In genomic region chr6:92011681-92012245, GRCh38 we compare ENCODE assay signal across 19 cellular contexts.
A peak's percentile ranks its signal among the peaks of the same experiment; 100 is the strongest.
DNase-seq lines count a peak whose midpoint lies in the region; ATAC-seq, FAIRE-seq and TF ChIP-seq lines count a peak whose summit lies in the region.
"Had no signal": no experiment of that assay in that cellular context is flagged by ENCODE, and none has a peak within 500 bp of the region (broad histone marks: within the 10 kb centered on the region; RNA-seq: fewer than 3 reads in every experiment).

No MANE protein-coding gene starts in this region.

- DNase-seq in chondrocyte (ENCODE audit: low spot score) (peak; percentile 72), kidney (peak; percentile 33), NCI-H1436 (lab: John Stamatoyannopoulos, UW) (no peak)
- DNase-seq in naive thymus-derived CD4-positive, alpha-beta T cell, result no peak
- DNase-seq in stimulated activated effector memory CD8-positive, alpha-beta T cell treated with anti-CD3 and anti-CD28 coated beads, Interleukin-12 subunit alpha, Interleukin-12 subunit beta, amount 100 ng/mL, for 72 hours (ENCODE audit: low spot score in 2 of 2), result no peak
- DNase-seq: CD8-positive, alpha-beta T cell; COR-L47; DMS153; DND-41; GDM1; HCEC 1CT; HFFc6 had no signal

- POLR2A ChIA-PET in naive thymus-derived CD4-positive, alpha-beta T cell (lab: Charles Lee), result no interaction called here

- H3K4me1 ChIP-seq in kidney (ENCODE audit: control insufficient read depth in 1 of 2, insufficient read depth in 1 of 2, low read depth in 1 of 2, low read length in 2 of 2), result no peaks in the 10 kb centered on the region
- H3K4me1 ChIP-seq in naive thymus-derived CD4-positive, alpha-beta T cell (ENCODE audit: control insufficient read depth in 2 of 2, insufficient read depth in 2 of 2, low read length in 2 of 2), result no peaks in the 10 kb centered on the region
- H3K4me1 ChIP-seq: A549 had no signal

- H3K27ac Mint-ChIP-seq in chondrocyte (ENCODE audit: unreplicated experiment), result no peak overlapping the region
- H3K27ac Mint-ChIP-seq in naive thymus-derived CD4-positive, alpha-beta T cell, result no peak overlapping the region
- no peak overlapping the region for H3K27ac Mint-ChIP-seq in stimulated activated effector memory CD8-positive, alpha-beta T cell treated with anti-CD3 and anti-CD28 coated beads, Interleukin-12 subunit alpha, Interleukin-12 subunit beta, amount 100 ng/mL, for 72 hours
- H3K27ac Mint-ChIP-seq: CD14-positive monocyte; CD8-positive, alpha-beta T cell; HFFc6 had no signal

- no peaks in the 10 kb centered on the region for H3K27me3 ChIP-seq in naive thymus-derived CD4-positive, alpha-beta T cell (ENCODE audit: control insufficient read depth in 2 of 2, insufficient read depth in 2 of 2, low read length in 2 of 2)

- peaks cover 4% of the 10 kb centered on the region for H3K9me3 Mint-ChIP-seq in chondrocyte (ENCODE audit: low read depth)
- H3K9me3 Mint-ChIP-seq in naive thymus-derived CD4-positive, alpha-beta T cell, result peaks cover 2 to 30% (median 7%) of the 10 kb centered on the region in 11 donors
- peaks cover 27% of the 10 kb centered on the region for H3K9me3 Mint-ChIP-seq in stimulated activated effector memory CD8-positive, alpha-beta T cell treated with anti-CD3 and anti-CD28 coated beads, Interleukin-12 subunit alpha, Interleukin-12 subunit beta, amount 100 ng/mL, for 72 hours

- no peak overlapping the region for H3K4me3 ChIP-seq in kidney (ENCODE audit: low read length in 2 of 2)
- no peak overlapping the region for H3K4me3 ChIP-seq in naive thymus-derived CD4-positive, alpha-beta T cell (ENCODE audit: low read length)
- H3K4me3 ChIP-seq: A549 had no signal

- H3K4me3 Mint-ChIP-seq in chondrocyte (ENCODE audit: unreplicated experiment), result no peak overlapping the region
- H3K4me3 Mint-ChIP-seq in naive thymus-derived CD4-positive, alpha-beta T cell, result no peak overlapping the region
- no peak overlapping the region for H3K4me3 Mint-ChIP-seq in stimulated activated effector memory CD8-positive, alpha-beta T cell treated with anti-CD3 and anti-CD28 coated beads, Interleukin-12 subunit alpha, Interleukin-12 subunit beta, amount 100 ng/mL, for 72 hours
- H3K4me3 Mint-ChIP-seq: CD14-positive monocyte; CD8-positive, alpha-beta T cell; HFFc6 had no signal

- H3K27ac ChIP-seq in kidney (ENCODE audit: low read depth in 2 of 2, low read length in 2 of 2), result no peak overlapping the region
- no peak overlapping the region for H3K27ac ChIP-seq in naive thymus-derived CD4-positive, alpha-beta T cell (ENCODE audit: low read depth, low read length)
- H3K27ac ChIP-seq: A549, HL-60 had no signal

- no peaks in the 10 kb centered on the region for H3K4me1 Mint-ChIP-seq in chondrocyte (ENCODE audit: low read depth)
- H3K4me1 Mint-ChIP-seq in naive thymus-derived CD4-positive, alpha-beta T cell, result no peaks in the 10 kb centered on the region
- no peaks in the 10 kb centered on the region for H3K4me1 Mint-ChIP-seq in stimulated activated effector memory CD8-positive, alpha-beta T cell treated with anti-CD3 and anti-CD28 coated beads, Interleukin-12 subunit alpha, Interleukin-12 subunit beta, amount 100 ng/mL, for 72 hours
- H3K4me1 Mint-ChIP-seq: CD14-positive monocyte had no signal

- no peaks in the 10 kb centered on the region for H3K36me3 Mint-ChIP-seq in chondrocyte (ENCODE audit: low read depth)
- H3K36me3 Mint-ChIP-seq in naive thymus-derived CD4-positive, alpha-beta T cell, result no peaks in the 10 kb centered on the region
- no peaks in the 10 kb centered on the region for H3K36me3 Mint-ChIP-seq in stimulated activated effector memory CD8-positive, alpha-beta T cell treated with anti-CD3 and anti-CD28 coated beads, Interleukin-12 subunit alpha, Interleukin-12 subunit beta, amount 100 ng/mL, for 72 hours
- H3K36me3 Mint-ChIP-seq: CD14-positive monocyte; CD8-positive, alpha-beta T cell had no signal

- FAIRE-seq in kidney (lab: Jason Lieb, UNC), result no peak
- FAIRE-seq: A549, D721Med, GM12892 had no signal

- H3K9ac ChIP-seq in kidney (ENCODE audit: low read length in 2 of 2), result no peak overlapping the region

- CTCF ChIA-PET in naive thymus-derived CD4-positive, alpha-beta T cell (lab: Charles Lee), result no interaction called here

- ATAC-seq in naive thymus-derived CD4-positive, alpha-beta T cell, result peak; percentile 31
- ATAC-seq in stimulated activated effector memory CD8-positive, alpha-beta T cell treated with anti-CD3 and anti-CD28 coated beads, Interleukin-12 subunit alpha, Interleukin-12 subunit beta, amount 100 ng/mL, for 72 hours, result peak; percentile 8
- ATAC-seq in HG03039 (IDR thresholded peaks at IDR 0.05; ENCODE audit: unreplicated experiment) (no peak), GM21723 (IDR thresholded peaks at IDR 0.05; ENCODE audit: unreplicated experiment) (no peak)
- ATAC-seq: A549; CD8-positive, alpha-beta T cell had no signal

- no peak for TF ChIP-seq CTCF in chondrocyte (IDR thresholded peaks at IDR 0.05)
- TF ChIP-seq CTCF in kidney (IDR thresholded peaks at IDR 0.05; ENCODE audit: borderline replicate concordance, extremely low read depth, insufficient read depth), result no peak

- no peaks in the 10 kb centered on the region for H3K36me3 ChIP-seq in kidney (ENCODE audit: control insufficient read depth in 1 of 2, insufficient read depth in 2 of 2, low read length in 2 of 2)
- H3K36me3 ChIP-seq in naive thymus-derived CD4-positive, alpha-beta T cell (ENCODE audit: control insufficient read depth in 2 of 3, insufficient read depth in 3 of 3, low read length in 3 of 3), result no peaks in the 10 kb centered on the region

- intact Hi-C loops in kidney (cut with DNase I), result no loop called here
- intact Hi-C loops in naive thymus-derived CD4-positive, alpha-beta T cell (cut with micrococcal nuclease), result no loop called here

- no peaks in the 10 kb centered on the region for H3K27me3 Mint-ChIP-seq in chondrocyte (ENCODE audit: low read depth)
- no peaks in the 10 kb centered on the region for H3K27me3 Mint-ChIP-seq in naive thymus-derived CD4-positive, alpha-beta T cell

- no peaks in the 10 kb centered on the region for H3K9me3 ChIP-seq in kidney (ENCODE audit: control insufficient read depth in 1 of 2, low read length in 2 of 2)
- H3K9me3 ChIP-seq in naive thymus-derived CD4-positive, alpha-beta T cell (ENCODE audit: control insufficient read depth in 2 of 3, low read length in 3 of 3), result no peaks in the 10 kb centered on the region
- H3K9me3 ChIP-seq: A549 had no signal

Comparison
In these comparisons a context has a peak if more than half of its experiments do, and no peak if none do; other contexts are left out.
1. DNase-seq: peak in chondrocyte (single experiment) and kidney (single experiment); none in naive thymus-derived CD4-positive, alpha-beta T cell (0 of 9), stimulated activated effector memory CD8-positive, alpha-beta T cell treated with anti-CD3 and anti-CD28 coated beads, Interleukin-12 subunit alpha, Interleukin-12 subunit beta, amount 100 ng/mL, for 72 hours (0 of 2) and NCI-H1436 (single experiment).
2. ATAC-seq: peak in naive thymus-derived CD4-positive, alpha-beta T cell (single experiment) and stimulated activated effector memory CD8-positive, alpha-beta T cell treated with anti-CD3 and anti-CD28 coated beads, Interleukin-12 subunit alpha, Interleukin-12 subunit beta, amount 100 ng/mL, for 72 hours (single experiment); none in HG03039 (single experiment) and GM21723 (single experiment).